ENCODE assay signal across 28 cellular contexts in genomic region chr11:134823970-134824369, GRCh38.
"Had no signal": no experiment of that assay in that cellular context is flagged by ENCODE, and none has a peak within 500 bp of the region (broad histone marks: within the 10 kb centered on the region; RNA-seq: fewer than 3 reads in every experiment).

No MANE protein-coding gene starts in this region.

- H3K36me3 ChIP-seq: neutrophil, ovary, right lobe of liver, sigmoid colon, stomach, thoracic aorta, thyroid gland, tibial nerve, upper lobe of left lung, vagina had no signal

- H3K4me3 ChIP-seq: ovary, psoas muscle, right lobe of liver, sigmoid colon, stomach, thoracic aorta, thyroid gland, tibial nerve, upper lobe of left lung, vagina had no signal

- ATAC-seq: naive thymus-derived CD8-positive, alpha-beta T cell; natural killer cell treated with Interleukin-12 subunit alpha and Interleukin-12 subunit beta and Interleukin-15 and Interleukin-18, amount 100 ng/mL, for 72 hours; psoas muscle; right cardiac atrium; right lobe of liver; stimulated activated effector memory CD8-positive, alpha-beta T cell treated with anti-CD3 and anti-CD28 coated beads, Interleukin-12 subunit alpha, Interleukin-12 subunit beta, amount 100 ng/mL, for 72 hours; stimulated activated naive B cell treated with anti-CD40 and anti-IgM and Interleukin-4, amounts not matched to agents 10 μg/mL and 1 μg/mL and 100 μg/mL, for 72 hours had no signal

- H3K4me1 Mint-ChIP-seq: naive thymus-derived CD8-positive, alpha-beta T cell; stimulated activated effector memory CD8-positive, alpha-beta T cell treated with anti-CD3 and anti-CD28 coated beads, Interleukin-12 subunit alpha, Interleukin-12 subunit beta, amount 100 ng/mL, for 72 hours; stimulated activated naive B cell treated with anti-CD40 and anti-IgM and Interleukin-4, amounts not matched to agents 10 μg/mL and 1 μg/mL and 100 μg/mL, for 72 hours had no signal

- H3K36me3 Mint-ChIP-seq: naive thymus-derived CD8-positive, alpha-beta T cell; natural killer cell treated with Interleukin-12 subunit alpha and Interleukin-12 subunit beta and Interleukin-15 and Interleukin-18, amount 100 ng/mL, for 72 hours; stimulated activated effector memory CD8-positive, alpha-beta T cell treated with anti-CD3 and anti-CD28 coated beads, Interleukin-12 subunit alpha, Interleukin-12 subunit beta, amount 100 ng/mL, for 72 hours; stimulated activated naive B cell treated with anti-CD40 and anti-IgM and Interleukin-4, amounts not matched to agents 10 μg/mL and 1 μg/mL and 100 μg/mL, for 72 hours had no signal

- H3K9me3 ChIP-seq: neutrophil, ovary, psoas muscle, right lobe of liver, sigmoid colon, stomach, thoracic aorta, thyroid gland, tibial nerve, upper lobe of left lung, vagina had no signal

- H3K4me3 Mint-ChIP-seq: naive thymus-derived CD8-positive, alpha-beta T cell; natural killer cell treated with Interleukin-12 subunit alpha and Interleukin-12 subunit beta and Interleukin-15 and Interleukin-18, amount 100 ng/mL, for 72 hours; nephron progenitor cell; neural crest cell; stimulated activated effector memory CD8-positive, alpha-beta T cell treated with anti-CD3 and anti-CD28 coated beads, Interleukin-12 subunit alpha, Interleukin-12 subunit beta, amount 100 ng/mL, for 72 hours; stimulated activated naive B cell treated with anti-CD40 and anti-IgM and Interleukin-4, amounts not matched to agents 10 μg/mL and 1 μg/mL and 100 μg/mL, for 72 hours had no signal

- H3K4me1 ChIP-seq: parathyroid adenoma, psoas muscle, right lobe of liver, sigmoid colon, stomach, thyroid gland, tibial nerve, upper lobe of left lung, vagina had no signal

- H3K27me3 ChIP-seq: neutrophil, ovary, right lobe of liver, thyroid gland, tibial nerve, upper lobe of left lung, vagina had no signal

- H3K9me3 Mint-ChIP-seq: naive thymus-derived CD8-positive, alpha-beta T cell; natural killer cell treated with Interleukin-12 subunit alpha and Interleukin-12 subunit beta and Interleukin-15 and Interleukin-18, amount 100 ng/mL, for 72 hours; neural crest cell; stimulated activated effector memory CD8-positive, alpha-beta T cell treated with anti-CD3 and anti-CD28 coated beads, Interleukin-12 subunit alpha, Interleukin-12 subunit beta, amount 100 ng/mL, for 72 hours; stimulated activated naive B cell treated with anti-CD40 and anti-IgM and Interleukin-4, amounts not matched to agents 10 μg/mL and 1 μg/mL and 100 μg/mL, for 72 hours had no signal

- H3K27ac Mint-ChIP-seq: natural killer cell treated with Interleukin-12 subunit alpha and Interleukin-12 subunit beta and Interleukin-15 and Interleukin-18, amount 100 ng/mL, for 72 hours; nephron progenitor cell; progenitor cell of endocrine pancreas; stimulated activated effector memory CD8-positive, alpha-beta T cell treated with anti-CD3 and anti-CD28 coated beads, Interleukin-12 subunit alpha, Interleukin-12 subunit beta, amount 100 ng/mL, for 72 hours; stimulated activated naive B cell treated with anti-CD40 and anti-IgM and Interleukin-4, amounts not matched to agents 10 μg/mL and 1 μg/mL and 100 μg/mL, for 72 hours had no signal

- H3K27ac ChIP-seq: neutrophil, ovary, parathyroid adenoma, psoas muscle, right lobe of liver, sigmoid colon, stomach, thoracic aorta, thyroid gland, tibial nerve, upper lobe of left lung, vagina had no signal

- DNase-seq: naive thymus-derived CD8-positive, alpha-beta T cell; nephron progenitor cell; nucleus accumbens; ovary; posterior cingulate gyrus; psoas muscle; right cardiac atrium; right lobe of liver; sigmoid colon; small intestine; stimulated activated CD4-positive, alpha-beta T cell treated with anti-CD3 and anti-CD28 coated beads, Interleukin-15, amount 100 ng/mL, for 24 hours; stimulated activated CD4-positive, alpha-beta T cell treated with anti-CD3 and anti-CD28 coated beads, Interleukin-2, amount 100 ng/mL, for 24 hours; stimulated activated CD4-positive, alpha-beta T cell treated with anti-CD3 and anti-CD28 coated beads, Interleukin-2, amount 100 ng/mL, for 48 hours; stimulated activated CD4-positive, alpha-beta T cell treated with anti-CD3 and anti-CD28 coated beads, Interleukin-4, amount 100 ng/mL, for 24 hours; stimulated activated naive B cell treated with anti-CD40 and anti-IgM and Interleukin-4, amounts not matched to agents 10 μg/mL and 1 μg/mL and 100 μg/mL, for 72 hours; stimulated activated naive CD4-positive, alpha-beta T cell treated with Interleukin-2 at 50 U/mL for 16 hours; stomach; thyroid gland; upper lobe of left lung had no signal
